ENCODE assay signal across 19 cellular contexts in genomic region chr11:45141171-45141570, GRCh38. TPM values are rescaled to one million over a fixed set of nuclear protein-coding genes. Genes with fewer than 3 reads are reported as not detected.
DNase-seq lines count a peak whose midpoint lies in the region; ATAC-seq and TF ChIP-seq lines count a peak whose summit lies in the region.
"Had no signal": no experiment of that assay in that cellular context is flagged by ENCODE, and none has a peak within 500 bp of the region (broad histone marks: within the 10 kb centered on the region; RNA-seq: fewer than 3 reads in every experiment).

No MANE protein-coding gene starts in this region.

- H3K79me2 ChIP-seq in Loucy (ENCODE audit: insufficient read depth, low read length) = peaks cover 11% of the 10 kb centered on the region
- no peaks in the 10 kb centered on the region for H3K79me2 ChIP-seq in Karpas-422 (ENCODE audit: low read length)

- no peaks in the 10 kb centered on the region for H3K36me3 Mint-ChIP-seq in activated naive CD4-positive, alpha-beta T cell treated with anti-CD3 and anti-CD28 coated beads, Interleukin-2, amount 50 U/mL, for 72 hours
- no peaks in the 10 kb centered on the region for H3K36me3 Mint-ChIP-seq in activated naive CD8-positive, alpha-beta T cell treated with anti-CD3 and anti-CD28 coated beads, Interleukin-2, amount 10 ng/mL, durations not matched to agents 7 days and 5 days

- H3K4me3 ChIP-seq in Loucy (ENCODE audit: low read length, poor library complexity, severe bottlenecking) = peak overlapping the region; percentile 6
- H3K4me3 ChIP-seq in Karpas-422 (ENCODE audit: low read length) = no peak overlapping the region
- H3K4me3 ChIP-seq: left lung, spleen, tibial artery had no signal

- no peaks in the 10 kb centered on the region for H3K27me3 ChIP-seq in Loucy (ENCODE audit: insufficient read depth, low read length, poor library complexity, severe bottlenecking)
- no peaks in the 10 kb centered on the region for H3K27me3 ChIP-seq in Karpas-422 (ENCODE audit: low read length)

- H3K4me1 Mint-ChIP-seq in activated naive CD8-positive, alpha-beta T cell treated with anti-CD3 and anti-CD28 coated beads, Interleukin-2, amount 10 ng/mL, durations not matched to agents 7 days and 5 days = peaks cover 21% of the 10 kb centered on the region

- no peak for DNase-seq in activated naive CD4-positive, alpha-beta T cell treated with anti-CD3 and anti-CD28 coated beads, Interleukin-2, amount 50 U/mL, for 72 hours (ENCODE audit: low spot score in 2 of 2)
- no peak for DNase-seq in activated naive CD4-positive, alpha-beta T cell treated with anti-CD3 and anti-CD28 coated beads, Interleukin-2, amount 50 U/mL, for 16 hours
- no peak for DNase-seq in activated naive CD8-positive, alpha-beta T cell treated with anti-CD3 and anti-CD28 coated beads, Interleukin-2, amount 10 ng/mL, durations not matched to agents 7 days and 5 days
- no peak for DNase-seq in stimulated activated naive CD8-positive, alpha-beta T cell treated with anti-CD3 and anti-CD28 coated beads, Interleukin-15, Interleukin-2, amounts not matched to agents 100 U/mL and 50 U/mL, for 24 hours
- no peak for DNase-seq in caudate nucleus (lab: John Stamatoyannopoulos, UW)
- DNase-seq in Karpas-422 = no peak
- DNase-seq: activated naive CD4-positive, alpha-beta T cell treated with anti-CD3 and anti-CD28 coated beads for 36 hours; DMS153; endodermal cell; GF-D8; GOT3; left lung; NCI-H1694; NCI-H748 treated with DMSO at 0.1 percent for 48 hours; SHP77 treated with DMSO at 0.1 percent for 48 hours; spleen; tibial artery had no signal

- H4K20me1 ChIP-seq in Loucy (ENCODE audit: insufficient read depth, low read length, poor library complexity, severe bottlenecking) (no peaks in the 10 kb centered on the region), Karpas-422 (ENCODE audit: insufficient read depth, low read depth, low read length) (no peaks in the 10 kb centered on the region)

- H3K4me2 ChIP-seq in Loucy (ENCODE audit: low read depth, low read length, poor library complexity, severe bottlenecking) (peak overlapping the region; percentile 48), Karpas-422 (ENCODE audit: low read depth, low read length, poor library complexity, severe bottlenecking) (no peak overlapping the region)

- H3F3A ChIP-seq in Loucy (ENCODE audit: low read depth) = peaks cover 6% of the 10 kb centered on the region; the same call in 1 of the 2 replicates

- peaks cover 31% of the 10 kb centered on the region for H3K4me1 ChIP-seq in Loucy (ENCODE audit: insufficient read depth, low read length, poor library complexity, severe bottlenecking)
- peaks cover 6% of the 10 kb centered on the region for H3K4me1 ChIP-seq in Karpas-422 (ENCODE audit: low read length)

- no peak overlapping the region for H3K9ac ChIP-seq in Loucy (ENCODE audit: low read depth, low read length, poor library complexity, severe bottlenecking)
- H3K9ac ChIP-seq in Karpas-422 (ENCODE audit: low read length) = no peak overlapping the region

- no peaks in the 10 kb centered on the region for H3K9me2 ChIP-seq in Loucy (replicated peaks; ENCODE audit: low read depth, low read length)
- no peaks in the 10 kb centered on the region for H3K9me2 ChIP-seq in Karpas-422 (replicated peaks; ENCODE audit: insufficient read depth, low read length)

- no peaks in the 10 kb centered on the region for H3K36me3 ChIP-seq in Loucy (ENCODE audit: insufficient read depth, low read length)
- no peaks in the 10 kb centered on the region for H3K36me3 ChIP-seq in Karpas-422 (ENCODE audit: insufficient read depth, low read length)
- H3K36me3 ChIP-seq: left lung, spleen, tibial artery had no signal

- no peak overlapping the region for H2AFZ ChIP-seq in Loucy (ENCODE audit: low read length)
- no peak overlapping the region for H2AFZ ChIP-seq in Karpas-422 (ENCODE audit: low read length)

- no peak for TF ChIP-seq CTCF in Loucy (conservative IDR thresholded peaks at IDR 0.05; ENCODE audit: low read length)

- H3K27ac ChIP-seq in caudate nucleus (ENCODE audit: low read depth, low read length) (no peak overlapping the region), Karpas-422 (ENCODE audit: low read length) (no peak overlapping the region)
- H3K27ac ChIP-seq: left lung, spleen, tibial artery had no signal

- no peak overlapping the region for H3K27ac Mint-ChIP-seq in activated naive CD4-positive, alpha-beta T cell treated with anti-CD3 and anti-CD28 coated beads, Interleukin-2, amount 50 U/mL, for 72 hours
- H3K27ac Mint-ChIP-seq in activated naive CD8-positive, alpha-beta T cell treated with anti-CD3 and anti-CD28 coated beads, Interleukin-2, amount 10 ng/mL, durations not matched to agents 7 days and 5 days = no peak overlapping the region
- H3K27ac Mint-ChIP-seq: activated naive CD4-positive, alpha-beta T cell treated with anti-CD3 and anti-CD28 coated beads for 36 hours; endodermal cell had no signal

- POLR2A ChIA-PET in activated naive CD8-positive, alpha-beta T cell treated with anti-CD3 and anti-CD28 coated beads, Interleukin-2, amount 10 ng/mL, durations not matched to agents 7 days and 5 days (lab: Charles Lee) = no interaction called here

- H3K27me3 Mint-ChIP-seq in activated naive CD8-positive, alpha-beta T cell treated with anti-CD3 and anti-CD28 coated beads, Interleukin-2, amount 10 ng/mL, durations not matched to agents 7 days and 5 days = peaks cover 44% of the 10 kb centered on the region

- no peaks in the 10 kb centered on the region for H3K9me3 Mint-ChIP-seq in activated naive CD4-positive, alpha-beta T cell treated with anti-CD3 and anti-CD28 coated beads, Interleukin-2, amount 50 U/mL, for 72 hours
- H3K9me3 Mint-ChIP-seq in activated naive CD8-positive, alpha-beta T cell treated with anti-CD3 and anti-CD28 coated beads, Interleukin-2, amount 10 ng/mL, durations not matched to agents 7 days and 5 days = no peaks in the 10 kb centered on the region
- H3K9me3 Mint-ChIP-seq: activated naive CD4-positive, alpha-beta T cell treated with anti-CD3 and anti-CD28 coated beads for 36 hours; endodermal cell had no signal

- H3K9me3 ChIP-seq in Loucy (ENCODE audit: insufficient read depth, low read depth, low read length) = no peaks in the 10 kb centered on the region
- no peaks in the 10 kb centered on the region for H3K9me3 ChIP-seq in Karpas-422 (ENCODE audit: low read length)
- H3K9me3 ChIP-seq: left lung, spleen, tibial artery had no signal

- ATAC-seq in activated naive CD4-positive, alpha-beta T cell treated with anti-CD3 and anti-CD28 coated beads, Interleukin-2, amount 50 U/mL, for 72 hours = peak; percentile 83 to 94
- ATAC-seq in activated naive CD8-positive, alpha-beta T cell treated with anti-CD3 and anti-CD28 coated beads, Interleukin-2, amount 10 ng/mL, durations not matched to agents 7 days and 5 days (ENCODE audit: low read depth) = peak; percentile 77
- peak; percentile 68 for ATAC-seq in stimulated activated naive CD8-positive, alpha-beta T cell treated with anti-CD3 and anti-CD28 coated beads, Interleukin-15, Interleukin-2, amounts not matched to agents 100 U/mL and 50 U/mL, for 24 hours
- ATAC-seq in GM21619 (IDR thresholded peaks at IDR 0.05; ENCODE audit: unreplicated experiment) = no peak
- ATAC-seq: left lung had no signal

- no peak overlapping the region for H3K4me3 Mint-ChIP-seq in activated naive CD8-positive, alpha-beta T cell treated with anti-CD3 and anti-CD28 coated beads, Interleukin-2, amount 10 ng/mL, durations not matched to agents 7 days and 5 days
- H3K4me3 Mint-ChIP-seq: activated naive CD4-positive, alpha-beta T cell treated with anti-CD3 and anti-CD28 coated beads for 36 hours; endodermal cell had no signal

RNA-seq across cellular contexts. Expression of gene PRDM11, which starts 5.3 kb away (rescaled TPM):
- 1 to 10 TPM in 1 of 2 donors, under 1 TPM in 1; 0.57 to 1.5 TPM for total RNA-seq in activated naive CD4-positive, alpha-beta T cell treated with anti-CD3 and anti-CD28 coated beads, Interleukin-2, amount 50 U/mL, for 72 hours
- total RNA-seq in activated naive CD8-positive, alpha-beta T cell treated with anti-CD3 and anti-CD28 coated beads, Interleukin-2, amount 10 ng/mL, durations not matched to agents 7 days and 5 days = 1 to 10 TPM; 6.5 to 7.3 TPM
- total RNA-seq in Karpas-422 (2014; rRNA removed; shearing (Covaris generic); ENCODE audit: low replicate concordance) = 2.7 and 5.7 TPM in 2 replicates
